In genomic region chr7:139597028-139597427, GRCh38 we compare ENCODE assay signal across 20 cellular contexts.
"Had no signal": no experiment of that assay in that cellular context is flagged by ENCODE, and none has a peak within 500 bp of the region (broad histone marks: within the 10 kb centered on the region; RNA-seq: fewer than 3 reads in every experiment).

No MANE protein-coding gene starts in this region.

- H3K27ac ChIP-seq: SJSA1, SK-N-MC had no signal

- DNase-seq: IMR-90, Karpas-422, KG1, MM.1S, NCI-H1092 treated with DMSO at 0.1 percent for 48 hours, NCI-H1436, NCI-H187 treated with DMSO at 0.1 percent for 48 hours, NCI-H2029 treated with DMSO at 0.1 percent for 48 hours, NCI-H2107, NCI-H226, NCI-H446, NCI-H510A, NCI-H524 treated with DMSO at 0.1 percent for 48 hours, NCI-H69, NCI-H774, Right ventricle myocardium superior, RPMI8226, SIG-M5 had no signal

- H3K4me1 ChIP-seq: SJSA1 had no signal

- H3K4me3 ChIP-seq: SJSA1, SK-N-MC had no signal

- H3K9me3 ChIP-seq: SJSA1 had no signal

- H3K27me3 ChIP-seq: SJSA1 had no signal
